1 cellular context compared by ENCODE assay signal in the genomic region with DNA sequence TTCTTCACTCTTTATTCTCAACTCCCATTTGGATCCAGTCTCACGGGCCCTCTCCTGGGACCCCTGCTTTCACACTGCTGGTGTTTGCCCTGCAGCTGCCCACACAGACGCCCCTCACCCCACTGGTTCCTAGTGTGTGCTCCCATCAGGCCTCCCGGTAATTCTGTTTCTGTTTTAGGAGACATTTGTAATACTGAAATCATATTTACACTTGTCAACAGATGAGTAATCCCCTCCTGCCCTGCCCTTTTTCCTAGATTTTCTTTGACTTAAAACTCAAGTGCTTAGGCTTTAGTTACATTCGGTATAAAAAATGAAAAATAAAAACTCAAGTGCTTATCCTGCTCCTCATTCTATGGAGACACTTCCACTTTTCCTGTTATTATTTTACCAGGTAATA.
TF ChIP-seq lines count a peak whose summit lies in the region.

No MANE protein-coding gene starts in this region.

TF ChIP-seq in HepG2, 621 proteins besides CTCF, POLR2A, EP300 and RAD21:
- TF ChIP-seq, protein P1, sequence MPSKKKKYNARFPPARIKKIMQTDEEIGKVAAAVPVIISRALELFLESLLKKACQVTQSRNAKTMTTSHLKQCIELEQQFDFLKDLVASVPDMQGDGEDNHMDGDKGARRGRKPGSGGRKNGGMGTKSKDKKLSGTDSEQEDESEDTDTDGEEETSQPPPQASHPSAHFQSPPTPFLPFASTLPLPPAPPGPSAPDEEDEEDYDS (CRISPR knock-in tag; IDR thresholded peaks at IDR 0.05), result no peak
- TF ChIP-seq REXO4 (CRISPR knock-in tag; IDR thresholded peaks at IDR 0.05; ENCODE audit: borderline replicate concordance), result no peak
- TF ChIP-seq SOX13 (IDR thresholded peaks at IDR 0.05), result no peak
- no peak for TF ChIP-seq SOX13 (CRISPR knock-in tag; conservative IDR thresholded peaks at IDR 0.05 in 1 of 2, IDR thresholded peaks at IDR 0.05 in 1 of 2)
- TF ChIP-seq FOXA3 (CRISPR knock-in tag; IDR thresholded peaks at IDR 0.05), result 0 out of 2 replicates have a peak, but pooled peaks have one; percentile 25
